8 cellular contexts compared by ENCODE assay signal in genomic region chrX:55717521-55718497, GRCh38. TPM values are rescaled to one million over a fixed set of nuclear protein-coding genes. Genes with fewer than 3 reads are reported as not detected.
A peak's percentile ranks its signal among the peaks of the same experiment; 100 is the strongest.
DNase-seq lines count a peak whose midpoint lies in the region; ATAC-seq and TF ChIP-seq lines count a peak whose summit lies in the region.

Gene RRAGB, plus strand, starts transcription at chrX:55717749. Its CDS starts 579 bp downstream, at chrX:55718328.

- H4K20me1 ChIP-seq in hepatocyte (ENCODE audit: insufficient read depth, poor library complexity, severe bottlenecking): no peaks in the 10 kb centered on the region

- H3K9me2 ChIP-seq in hepatocyte (replicated peaks; ENCODE audit: insufficient read depth): no peaks in the 10 kb centered on the region

- peak within 1 kb of the TSS; percentile 92 for H3K27ac ChIP-seq in hepatocyte

- H3K4me1 ChIP-seq in hepatocyte (ENCODE audit: insufficient read depth): peaks cover 6% of the 10 kb centered on the region

- TF ChIP-seq CTCF in hepatocyte (IDR thresholded peaks at IDR 0.05; ENCODE audit: poor library complexity): peak; percentile 60

- peaks cover 18% of the 10 kb centered on the region for H3K79me2 ChIP-seq in hepatocyte

- H3K36me3 ChIP-seq in hepatocyte (replicated peaks; ENCODE audit: insufficient read depth, low read depth): no peaks in the 10 kb centered on the region

- H3K9me3 ChIP-seq in hepatocyte (ENCODE audit: low read depth): no peaks in the 10 kb centered on the region

- WGBS in hepatocyte (ENCODE audit: low lambda C conversion rate, missing lambda C conversion rate): 42% methylated on average over 42 of the region's 46 CpGs

- peak within 1 kb of the TSS; percentile 23 for H3K4me3 ChIP-seq in hepatocyte

- H2AFZ ChIP-seq in hepatocyte: peak within 1 kb of the TSS; percentile 60

- DNase-seq in NCI-H1930 (lab: John Stamatoyannopoulos, UW) (peak; percentile 91 to 93), T-helper 9 cell (peak; percentile 77), astrocyte of the hippocampus (ENCODE audit: low read depth, low spot score) (peak; percentile 95), hepatocyte (ENCODE audit: low spot score) (peak; percentile 96), renal cortical epithelial cell (ENCODE audit: low read depth) (peak; percentile 92), MV-4-11 (lab: John Stamatoyannopoulos, UW) (no peak)

- H3K27me3 ChIP-seq in hepatocyte: no peaks in the 10 kb centered on the region

- ATAC-seq in GM18502 (IDR thresholded peaks at IDR 0.05; ENCODE audit: poor library complexity, unreplicated experiment): peak; percentile 97
- peak; percentile 96 for ATAC-seq in HG02970 (IDR thresholded peaks at IDR 0.05; ENCODE audit: low FRiP score, unreplicated experiment)

- H3K4me2 ChIP-seq in hepatocyte: peak within 1 kb of the TSS; percentile 78

RNA-seq across cellular contexts. Expression of gene RRAGB, which starts in this region (rescaled TPM):
- total RNA-seq in hepatocyte (16.3 and 26.6 TPM in 2 replicates), renal cortical epithelial cell (24.3 and 34.0 TPM in 2 replicates)
- polyA plus RNA-seq in hepatocyte: 23.2 and 25.5 TPM in 2 replicates
